ENCODE assay signal across 17 cellular contexts in the genomic region with DNA sequence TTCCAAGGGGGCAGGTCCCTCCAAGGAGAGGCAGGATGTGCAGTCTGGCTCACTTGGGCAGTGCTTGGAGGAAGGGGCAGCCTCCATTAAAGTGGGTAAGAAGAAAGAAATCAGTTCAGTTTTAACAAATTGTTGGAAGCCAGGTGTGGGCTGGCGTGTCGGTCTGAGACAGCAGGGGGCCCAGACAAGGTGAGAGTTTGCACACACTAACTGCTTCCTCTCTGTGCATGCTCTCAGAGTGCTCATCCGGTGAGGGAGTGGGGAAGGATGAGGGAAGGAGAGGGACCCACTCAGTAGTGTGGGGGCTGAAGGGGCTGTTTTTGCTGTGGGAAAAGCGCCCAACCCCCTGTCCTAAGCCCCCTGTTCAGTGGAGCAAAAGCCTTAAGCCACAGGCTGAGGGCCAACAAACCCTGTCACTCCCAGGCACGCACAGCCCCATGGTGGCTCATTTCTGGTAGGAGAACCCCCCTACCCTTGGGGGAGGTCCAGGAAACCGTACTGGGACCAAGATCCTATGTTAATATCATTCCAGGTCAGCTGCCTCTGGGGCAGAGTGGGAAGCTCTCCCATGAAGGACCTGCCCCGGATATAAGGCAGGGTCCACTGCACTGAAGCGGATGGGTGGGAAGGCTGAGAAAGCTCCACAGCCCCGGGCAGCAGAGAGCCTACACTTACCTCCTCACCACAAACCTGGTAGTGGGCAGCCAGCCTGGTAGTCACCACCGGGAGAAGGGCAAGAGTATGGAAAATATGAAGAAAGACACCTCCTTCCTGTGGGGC.
"Had no signal": no experiment of that assay in that cellular context is flagged by ENCODE, and none has a peak within 500 bp of the region (broad histone marks: within the 10 kb centered on the region; RNA-seq: fewer than 3 reads in every experiment).

No MANE protein-coding gene starts in this region.

- H3K9me3 Mint-ChIP-seq: activated T-cell treated with anti-CD3 and anti-CD28 coated beads, Interleukin-2, amount 50 U/mL, for 4 hours; natural killer cell treated with Interleukin-12 subunit alpha and Interleukin-12 subunit beta and Interleukin-15 and Interleukin-18, amount 100 ng/mL, for 72 hours had no signal

- ATAC-seq: activated T-cell treated with anti-CD3 and anti-CD28 coated beads, Interleukin-2, amount 50 U/mL, for 4 hours; natural killer cell treated with Interleukin-12 subunit alpha and Interleukin-12 subunit beta and Interleukin-15 and Interleukin-18, amount 100 ng/mL, for 72 hours; psoas muscle; sciatic nerve had no signal

- H3K4me3 ChIP-seq: adrenal gland, colonic mucosa, psoas muscle, stomach, thoracic aorta had no signal

- H3K36me3 ChIP-seq: adrenal gland, colonic mucosa, stomach, thoracic aorta had no signal

- H3K27ac ChIP-seq: adrenal gland, colonic mucosa, psoas muscle, stomach, thoracic aorta had no signal

- H3K36me3 Mint-ChIP-seq: natural killer cell treated with Interleukin-12 subunit alpha and Interleukin-12 subunit beta and Interleukin-15 and Interleukin-18, amount 100 ng/mL, for 72 hours had no signal

- H3K4me1 ChIP-seq: colonic mucosa had no signal

- DNase-seq: activated CD4-positive, alpha-beta T cell treated with anti-CD3 and anti-CD28 coated beads, Interleukin-2, amount 50 U/mL, for 1 hour; activated gamma-delta T cell treated with Interleukin-2 at 50 U/mL for 16 hours; activated T-cell treated with anti-CD3 and anti-CD28 coated beads, Interleukin-2, amount 50 U/mL, for 4 hours; caudate nucleus; colonic mucosa; effector memory CD4-positive, alpha-beta T cell; erythroblast; hypothalamus; occipital lobe; psoas muscle; stimulated activated CD4-positive, alpha-beta T cell treated with anti-CD3 and anti-CD28 coated beads, Interleukin-2, amount 100 ng/mL, for 48 hours; stomach; T1000 had no signal

- H3K9me3 ChIP-seq: adrenal gland, colonic mucosa, psoas muscle, stomach, thoracic aorta had no signal

- H3K27ac Mint-ChIP-seq: natural killer cell treated with Interleukin-12 subunit alpha and Interleukin-12 subunit beta and Interleukin-15 and Interleukin-18, amount 100 ng/mL, for 72 hours had no signal

- H3K4me3 Mint-ChIP-seq: activated T-cell treated with anti-CD3 and anti-CD28 coated beads, Interleukin-2, amount 50 U/mL, for 4 hours; natural killer cell treated with Interleukin-12 subunit alpha and Interleukin-12 subunit beta and Interleukin-15 and Interleukin-18, amount 100 ng/mL, for 72 hours had no signal

- H3K27me3 ChIP-seq: adrenal gland, colonic mucosa, stomach had no signal
